ENCODE assay signal across 16 cellular contexts in the genomic region with DNA sequence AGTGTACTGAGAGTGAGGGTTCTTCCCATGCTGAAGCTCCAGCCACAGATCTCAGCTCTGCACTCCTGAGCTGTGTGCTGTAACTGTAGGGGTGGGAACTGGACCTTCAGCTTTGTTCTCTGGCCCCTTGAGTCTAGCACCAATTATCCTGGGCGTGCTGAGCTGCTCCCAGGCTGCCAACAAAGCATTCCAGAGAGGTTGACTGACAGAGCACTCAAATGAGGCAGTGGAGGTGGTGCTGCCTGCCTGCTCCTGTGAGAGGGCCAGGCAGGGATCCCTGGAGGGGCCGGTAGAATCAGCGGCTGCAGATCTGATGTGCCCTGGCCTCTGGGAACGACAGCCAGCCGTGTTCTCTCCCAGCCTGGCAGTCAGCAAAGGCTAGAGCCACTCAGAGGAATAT.
"Had no signal": no experiment of that assay in that cellular context is flagged by ENCODE, and none has a peak within 500 bp of the region (broad histone marks: within the 10 kb centered on the region; RNA-seq: fewer than 3 reads in every experiment).

No MANE protein-coding gene starts in this region.

- H3K79me2 ChIP-seq: hepatocyte had no signal

- H3K4me2 ChIP-seq: hepatocyte, smooth muscle cell had no signal

- H3K4me3 ChIP-seq: esophagus muscularis mucosa, hepatocyte, psoas muscle, right lobe of liver, smooth muscle cell had no signal

- ATAC-seq: psoas muscle had no signal

- H3K27me3 ChIP-seq: esophagus muscularis mucosa, hepatocyte, right lobe of liver had no signal

- DNase-seq: activated CD4-positive, alpha-beta T cell treated with anti-CD3 and anti-CD28 coated beads for 1 hour; activated CD4-positive, alpha-beta T cell treated with anti-CD3 and anti-CD28 coated beads, Interleukin-2, amount 50 U/mL, for 4 hours; activated naive CD4-positive, alpha-beta T cell treated with anti-CD3 and anti-CD28 coated beads, Interleukin-2, amount 50 U/mL, for 16 hours; activated T-cell treated with anti-CD3 and anti-CD28 coated beads, Interleukin-2, amount 50 U/mL, for 24 hours; nephron progenitor cell; psoas muscle; right lobe of liver; stimulated activated CD4-positive, alpha-beta T cell treated with anti-CD3 and anti-CD28 coated beads, Interleukin-4, amount 100 ng/mL, for 4 hours; stimulated activated CD8-positive, alpha-beta memory T cell treated with anti-CD3 and anti-CD28 coated beads, Interleukin-4, amount 100 ng/mL, for 48 hours; stimulated activated naive CD4-positive, alpha-beta T cell treated with Interleukin-2 at 50 U/mL for 16 hours; T-helper 1 cell; T1000; trophoblast cell had no signal

- H3K9me3 ChIP-seq: esophagus muscularis mucosa, right lobe of liver had no signal

- H3K36me3 ChIP-seq: esophagus muscularis mucosa, right lobe of liver had no signal

- H2AFZ ChIP-seq: hepatocyte had no signal

- H3K4me1 ChIP-seq: esophagus muscularis mucosa, psoas muscle, right lobe of liver had no signal

- H3K27ac ChIP-seq: esophagus muscularis mucosa, hepatocyte, psoas muscle, right lobe of liver had no signal
